In the genomic region with DNA sequence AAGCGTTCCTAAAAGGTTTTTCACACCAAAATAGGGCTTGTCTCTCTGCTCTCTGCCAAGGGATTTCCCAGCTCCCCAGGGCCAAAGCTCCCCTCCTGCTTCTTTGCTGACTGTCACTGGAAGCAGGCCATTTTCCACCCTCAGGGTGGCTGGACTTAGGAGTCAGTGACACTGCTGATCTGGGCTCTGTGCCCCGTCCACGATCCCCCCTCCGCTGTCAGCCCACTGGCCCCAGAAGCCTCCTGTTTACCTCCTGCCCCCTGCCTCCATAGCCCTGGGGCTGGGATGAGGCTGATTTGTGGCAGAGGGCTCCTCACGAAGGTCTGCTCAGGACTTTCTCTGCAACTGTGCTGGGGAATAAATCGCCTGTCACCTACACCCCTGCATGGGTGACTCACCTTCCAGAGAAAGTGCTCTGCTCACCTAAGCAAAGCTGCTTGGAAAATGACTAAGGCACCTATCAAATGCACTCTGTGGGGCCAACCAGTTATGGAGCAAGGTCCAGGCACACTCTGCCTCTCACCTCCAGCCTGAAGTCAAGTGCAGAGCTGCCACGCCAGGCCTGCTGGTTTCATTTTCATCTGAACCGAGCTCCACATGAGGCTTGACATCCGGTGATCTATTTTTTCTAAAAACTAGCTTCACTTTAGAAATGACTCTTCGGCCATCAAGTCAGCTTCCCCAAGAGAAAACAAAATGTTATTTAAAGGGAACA, we compare ENCODE assay signal across 8 cellular contexts. TPM values are rescaled to one million over a fixed set of nuclear protein-coding genes. Genes with fewer than 3 reads are reported as not detected.
A peak's percentile ranks its signal among the peaks of the same experiment; 100 is the strongest.
DNase-seq lines count a peak whose midpoint lies in the region; ATAC-seq lines count a peak whose summit lies in the region.

No MANE protein-coding gene starts in this region.

- H3K27ac ChIP-seq in substantia nigra (ENCODE audit: low read depth, low read length, poor library complexity, severe bottlenecking): peak overlapping the region; percentile 8

- DNase-seq in GM03348 (ENCODE audit: low spot score): peak; percentile 33
- DNase-seq in HK-2 (ENCODE audit: unreplicated experiment): peak; percentile 81
- peak; percentile 83 to 85 for DNase-seq in activated CD4-positive, alpha-beta T cell treated with anti-CD3 and anti-CD28 coated beads for 4 hours
- DNase-seq in dermis blood vessel endothelial cell: peak; percentile 47
- DNase-seq in naive B cell: peak; percentile 68
- DNase-seq in substantia nigra (lab: John Stamatoyannopoulos, UW): peak in 7 of 49 donors; percentile 14 to 52 (median 24)

- H3K36me3 Mint-ChIP-seq in naive B cell: peaks cover 0 to 12% of the 10 kb centered on the region in 2 donors

- ATAC-seq in naive B cell (ENCODE audit: low read depth in 2 of 2) (peak in 1 of 2 donors; percentile 5), HG03196 (IDR thresholded peaks at IDR 0.05; ENCODE audit: unreplicated experiment) (no peak), GM21737 (IDR thresholded peaks at IDR 0.05; ENCODE audit: unreplicated experiment) (no peak)

- no peaks in the 10 kb centered on the region for H3K9me3 Mint-ChIP-seq in naive B cell

- peak overlapping the region; percentile 92 to 98 (median 95) for H3K27ac Mint-ChIP-seq in naive B cell

- peak overlapping the region; percentile 73 to 98 (median 86) for H3K4me3 Mint-ChIP-seq in naive B cell

- no peaks in the 10 kb centered on the region for H3K27me3 Mint-ChIP-seq in naive B cell

- peaks cover 71 to 88% (median 83%) of the 10 kb centered on the region in 3 donors for H3K4me1 Mint-ChIP-seq in naive B cell

RNA-seq across cellular contexts. Expression of gene MAP3K14, which starts 4.9 kb away (rescaled TPM):
- 3.2 and 4.1 TPM in 2 replicates for total RNA-seq in dermis blood vessel endothelial cell
- 10 to 100 TPM; 13.3 to 38.9 (median 19.1) TPM for polyA plus RNA-seq in naive B cell (ENCODE audit: low read depth in 6 of 6)

RNA-seq across cellular contexts. Expression of gene SPATA32, which starts 50.0 kb away (rescaled TPM):
- total RNA-seq in dermis blood vessel endothelial cell: 0.05 TPM in 1 of 2 replicates, not detected in the other
- polyA plus RNA-seq in naive B cell (ENCODE audit: low read depth in 6 of 6): 1 to 10 TPM in 1 of 6 donors, under 1 TPM in 4, not detected in 1; 0.16 to 4.6 (median 0.31) TPM
